Comparison of ENCODE assay signal across 18 cellular contexts in the genomic region with DNA sequence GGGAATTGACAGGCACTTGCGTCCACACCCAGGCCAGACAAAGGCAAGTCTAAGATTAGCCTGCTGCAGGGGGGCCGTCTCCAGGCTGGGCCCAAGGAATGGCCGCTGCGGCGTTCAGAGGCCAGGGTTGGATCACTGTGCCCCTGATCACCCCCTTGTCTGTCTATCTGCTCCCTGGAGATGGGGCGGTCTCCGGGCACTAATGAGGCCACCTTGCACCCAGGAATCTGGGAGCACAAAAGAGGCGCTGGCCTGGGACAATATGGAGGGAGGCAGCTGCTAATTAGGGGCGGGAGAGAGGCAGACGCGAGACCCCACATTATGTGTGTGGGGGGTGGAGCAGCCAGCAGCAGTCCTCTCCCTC. TPM values are rescaled to one million over a fixed set of nuclear protein-coding genes. Genes with fewer than 3 reads are reported as not detected.
DNase-seq lines count a peak whose midpoint lies in the region; ATAC-seq and TF ChIP-seq lines count a peak whose summit lies in the region.
"Had no signal": no experiment of that assay in that cellular context is flagged by ENCODE, and none has a peak within 500 bp of the region (broad histone marks: within the 10 kb centered on the region; RNA-seq: fewer than 3 reads in every experiment).

No MANE protein-coding gene starts in this region.

- H3K9ac ChIP-seq in KMS-11: no peak overlapping the region

- intact Hi-C loops in activated CD4-positive, alpha-beta T cell treated with anti-CD3 and anti-CD28 coated beads, Interleukin-2, amount 10 ng/mL, durations not matched to agents 24 days and 14 days (cut with micrococcal nuclease): loop anchor here (10.0 kb wide), 2 partner anchors 121 to 221 kb away; partner anchors contain the start of gene CNP

- H3K36me3 ChIP-seq in KMS-11 (ENCODE audit: insufficient read depth) (no peaks in the 10 kb centered on the region), neuron (ENCODE audit: insufficient read depth, low read length) (no peaks in the 10 kb centered on the region)

- no peaks in the 10 kb centered on the region for H3K79me2 ChIP-seq in KMS-11 (ENCODE audit: insufficient read depth, low read depth)

- H3K9me3 ChIP-seq in neuron (ENCODE audit: low read length): no peaks in the 10 kb centered on the region

- ATAC-seq in HG02840 (IDR thresholded peaks at IDR 0.05; ENCODE audit: low FRiP score, unreplicated experiment) (no peak), GM19395 (IDR thresholded peaks at IDR 0.05; ENCODE audit: unreplicated experiment) (no peak)
- ATAC-seq: PC-3 had no signal

- no peak overlapping the region for H3K4me3 Mint-ChIP-seq in activated CD4-positive, alpha-beta T cell treated with anti-CD3 and anti-CD28 coated beads, Interleukin-2, amount 10 ng/mL, durations not matched to agents 24 days and 14 days
- peak overlapping the region in 3 of 5 experiments; percentile 53 to 77 (median 76) for H3K4me3 Mint-ChIP-seq in brain

- H4K20me1 ChIP-seq in KMS-11 (ENCODE audit: insufficient read depth): no peaks in the 10 kb centered on the region

- H3K4me1 ChIP-seq in KMS-11 (ENCODE audit: low read depth, poor library complexity, severe bottlenecking) (peaks cover 65% of the 10 kb centered on the region), neuron (ENCODE audit: insufficient read depth, low read length) (peaks cover 35% of the 10 kb centered on the region)

- H2AFZ ChIP-seq in KMS-11 (ENCODE audit: low read depth): no peak overlapping the region
- peak overlapping the region; percentile 56 for H2AFZ ChIP-seq in neuron (ENCODE audit: low read depth, low read length)

- 0 out of 2 replicates have a peak overlapping the region, but pooled peaks have one; percentile 31 for H3K4me2 ChIP-seq in KMS-11

- no peak for DNase-seq in activated CD4-positive, alpha-beta T cell treated with anti-CD3 and anti-CD28 coated beads, Interleukin-2, amount 10 ng/mL, durations not matched to agents 24 days and 14 days
- no peak for DNase-seq in activated CD4-positive, alpha-beta T cell treated with anti-CD3 and anti-CD28 coated beads for 1 hour
- no peak for DNase-seq in GDM1 (lab: John Stamatoyannopoulos, UW)
- DNase-seq: 8988T, Calu3, Karpas-422, NCI-H2081 treated with DMSO at 0.1 percent for 48 hours, NCI-H226, NCI-H526, PC-3 had no signal

- peaks cover 4% of the 10 kb centered on the region for H3K27me3 Mint-ChIP-seq in activated CD4-positive, alpha-beta T cell treated with anti-CD3 and anti-CD28 coated beads, Interleukin-2, amount 10 ng/mL, durations not matched to agents 24 days and 14 days
- H3K27me3 Mint-ChIP-seq in brain: peaks cover 35% of the 10 kb centered on the region

- no peaks in the 10 kb centered on the region for H3K9me3 Mint-ChIP-seq in activated CD4-positive, alpha-beta T cell treated with anti-CD3 and anti-CD28 coated beads, Interleukin-2, amount 10 ng/mL, durations not matched to agents 24 days and 14 days
- peaks cover 0 to 9% (median 0%) of the 10 kb centered on the region in 5 experiments for H3K9me3 Mint-ChIP-seq in brain

- peak overlapping the region; percentile 51 for H3K27ac Mint-ChIP-seq in activated CD4-positive, alpha-beta T cell treated with anti-CD3 and anti-CD28 coated beads, Interleukin-2, amount 10 ng/mL, durations not matched to agents 24 days and 14 days
- peak overlapping the region in 2 of 5 experiments; percentile 72 to 88 for H3K27ac Mint-ChIP-seq in brain

- H3K27me3 ChIP-seq in KMS-11 (ENCODE audit: insufficient read depth, low read depth) (no peaks in the 10 kb centered on the region; the same call in 1 of the 2 replicates), neuron (ENCODE audit: insufficient read depth, low read length) (peaks cover 16% of the 10 kb centered on the region)

- H3K27ac ChIP-seq in KMS-11: no peak overlapping the region
- H3K27ac ChIP-seq: C4-2B, SK-N-MC had no signal

- no peaks in the 10 kb centered on the region for H3K36me3 Mint-ChIP-seq in activated CD4-positive, alpha-beta T cell treated with anti-CD3 and anti-CD28 coated beads, Interleukin-2, amount 10 ng/mL, durations not matched to agents 24 days and 14 days (ENCODE audit: low read depth)
- no peaks in the 10 kb centered on the region for H3K36me3 Mint-ChIP-seq in brain

- no peak overlapping the region for H3K4me3 ChIP-seq in KMS-11 (IDR thresholded peaks at IDR 0.05; ENCODE audit: insufficient read depth, low read depth, low read length)
- H3K4me3 ChIP-seq in neuron (ENCODE audit: low read length): peak overlapping the region; percentile 28
- H3K4me3 ChIP-seq: SK-N-MC had no signal

- TF ChIP-seq CTCF in KMS-11 (conservative IDR thresholded peaks at IDR 0.05; ENCODE audit: low read depth, low read length) (no peak), brain (conservative IDR thresholded peaks at IDR 0.05) (no peak)

- H3K4me1 Mint-ChIP-seq in activated CD4-positive, alpha-beta T cell treated with anti-CD3 and anti-CD28 coated beads, Interleukin-2, amount 10 ng/mL, durations not matched to agents 24 days and 14 days: peaks cover 28% of the 10 kb centered on the region
- peaks cover 44% of the 10 kb centered on the region for H3K4me1 Mint-ChIP-seq in brain

RNA-seq across cellular contexts. Expression of gene HCRT, which starts 0.2 kb away (rescaled TPM):
- total RNA-seq in activated CD4-positive, alpha-beta T cell treated with anti-CD3 and anti-CD28 coated beads, Interleukin-2, amount 10 ng/mL, durations not matched to agents 24 days and 14 days: not detected in 2 replicates
- polyA plus RNA-seq in brain (ENCODE audit: insufficient read depth, low read depth, low replicate concordance): not detected
- total RNA-seq: Calu3, G401, PC-3 had no signal

RNA-seq across cellular contexts. Expression of gene KCNH4, which starts 4.5 kb away (rescaled TPM):
- total RNA-seq in activated CD4-positive, alpha-beta T cell treated with anti-CD3 and anti-CD28 coated beads, Interleukin-2, amount 10 ng/mL, durations not matched to agents 24 days and 14 days: 1.6 and 2.3 TPM in 2 replicates
- 0.88 TPM for polyA plus RNA-seq in brain (ENCODE audit: insufficient read depth, low read depth, low replicate concordance)
- total RNA-seq: Calu3, G401, PC-3 had no signal

RNA-seq across cellular contexts. Expression of gene GHDC, which starts 8.8 kb away (rescaled TPM):
- total RNA-seq in activated CD4-positive, alpha-beta T cell treated with anti-CD3 and anti-CD28 coated beads, Interleukin-2, amount 10 ng/mL, durations not matched to agents 24 days and 14 days: 14.4 and 17.5 TPM in 2 replicates
- polyA plus RNA-seq in brain (ENCODE audit: insufficient read depth, low read depth, low replicate concordance): 38.9 TPM
- total RNA-seq: PC-3 had no signal

RNA-seq across cellular contexts. Expression of gene RAB5C, which starts 30.7 kb away (rescaled TPM):
- 55.8 and 64.6 TPM in 2 replicates for total RNA-seq in activated CD4-positive, alpha-beta T cell treated with anti-CD3 and anti-CD28 coated beads, Interleukin-2, amount 10 ng/mL, durations not matched to agents 24 days and 14 days
- polyA plus RNA-seq in brain (ENCODE audit: insufficient read depth, low read depth, low replicate concordance): 255 TPM
- total RNA-seq: PC-3 had no signal
